19 cellular contexts compared by ENCODE assay signal in the genomic region with DNA sequence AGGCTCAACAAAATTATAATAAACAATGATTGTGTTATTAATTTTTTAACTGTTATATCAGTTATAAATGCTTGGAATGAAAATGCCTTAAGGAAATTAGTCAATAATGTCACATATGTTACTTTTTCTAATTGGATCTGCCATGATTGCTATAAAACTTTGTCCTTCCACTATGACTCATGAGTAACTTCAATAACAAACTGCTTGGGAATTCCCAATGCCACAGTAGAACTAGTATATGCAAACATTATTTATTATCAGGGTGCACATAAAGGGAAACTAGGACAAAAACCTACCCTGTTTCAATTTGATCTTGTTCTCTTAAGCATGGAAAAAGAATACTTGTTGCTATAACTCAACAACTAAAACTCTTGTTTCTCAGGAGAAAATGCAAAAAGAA. TPM values are rescaled to one million over a fixed set of nuclear protein-coding genes. Genes with fewer than 3 reads are reported as not detected.
DNase-seq lines count a peak whose midpoint lies in the region; ATAC-seq and TF ChIP-seq lines count a peak whose summit lies in the region.
"Had no signal": no experiment of that assay in that cellular context is flagged by ENCODE, and none has a peak within 500 bp of the region (broad histone marks: within the 10 kb centered on the region; RNA-seq: fewer than 3 reads in every experiment).

No MANE protein-coding gene starts in this region.

- dilution Hi-C loops in mammary epithelial cell (cut with HindIII; ENCODE audit: low sequenced_read_pairs), result no loop called here

- TF ChIP-seq CTCF in mammary epithelial cell (conservative IDR thresholded peaks at IDR 0.05 in 1 of 2, IDR thresholded peaks at IDR 0.05 in 1 of 2; ENCODE audit: extremely low read depth in 1 of 2, insufficient read depth in 1 of 2, low read depth in 1 of 2, low read length in 2 of 2) (no peak), foreskin keratinocyte (conservative IDR thresholded peaks at IDR 0.05) (no peak), brain microvascular endothelial cell (IDR thresholded peaks at IDR 0.05; ENCODE audit: low read depth, low read length, missing control alignments) (no peak)

- H3K4me3 ChIP-seq in mammary epithelial cell (replicated peaks in 1 of 3; ENCODE audit: insufficient read depth in 1 of 3, low read depth in 2 of 3, low read length in 3 of 3) (no peak overlapping the region), brain microvascular endothelial cell (ENCODE audit: low read depth, low read length) (no peak overlapping the region)

- no peaks in the 10 kb centered on the region for H4K20me1 ChIP-seq in mammary epithelial cell (ENCODE audit: insufficient read depth, low read length)

- H3K4me2 ChIP-seq in mammary epithelial cell (ENCODE audit: insufficient read depth, low read depth, low read length), result no peak overlapping the region

- no TSS peak for BruUV-seq in mammary epithelial cell (replicated peaks; lab: Mats Ljungman, UMichigan)

- no peaks in the 10 kb centered on the region for H3K36me3 ChIP-seq in mammary epithelial cell (ENCODE audit: insufficient read depth, low read length)
- H3K36me3 ChIP-seq in brain microvascular endothelial cell (replicated peaks), result no peaks in the 10 kb centered on the region

- peak; percentile 29 for ATAC-seq in foreskin keratinocyte

- H3K27ac ChIP-seq in mammary epithelial cell (ENCODE audit: insufficient read depth, low read depth, low read length) (no peak overlapping the region), foreskin keratinocyte (no peak overlapping the region), brain microvascular endothelial cell (no peak overlapping the region)

- CTCF ChIA-PET in mammary epithelial cell (lab: Charles Lee; ENCODE audit: low non-redundant PET), result no interaction called here

- in situ Hi-C loops in mammary epithelial cell (cut with MboI; ENCODE audit: low sequenced_read_pairs in 2 of 2) (no loop called here), brain microvascular endothelial cell (cut with HindIII; ENCODE audit: low pct_ligation_motif_present, low sequenced_read_pairs) (no loop called here)

- H3K4me1 ChIP-seq in mammary epithelial cell (ENCODE audit: insufficient read depth, low read length) (no peaks in the 10 kb centered on the region), foreskin keratinocyte (no peaks in the 10 kb centered on the region)

- H2AFZ ChIP-seq in mammary epithelial cell (ENCODE audit: low read depth, low read length), result no peak overlapping the region

- intact Hi-C loops in mammary epithelial cell (cut with micrococcal nuclease), result no loop called here

- H3K9ac ChIP-seq in mammary epithelial cell (ENCODE audit: insufficient read depth, low read length), result no peak overlapping the region

- H3K9me3 ChIP-seq in mammary epithelial cell (replicated peaks; ENCODE audit: insufficient read depth, low read length), result peaks cover 6% of the 10 kb centered on the region

- H3K27me3 ChIP-seq in mammary epithelial cell (ENCODE audit: insufficient read depth, low read length) (no peaks in the 10 kb centered on the region), foreskin keratinocyte (no peaks in the 10 kb centered on the region), brain microvascular endothelial cell (replicated peaks) (no peaks in the 10 kb centered on the region)

- DNase-seq in COLO829 (ENCODE audit: low spot score) (peak; percentile 50), HT-29 (ENCODE audit: low spot score) (peak; percentile 49), mammary epithelial cell (peak; percentile 55), foreskin keratinocyte (peak in 1 of 2 donors; percentile 12), NCI-H748 (lab: John Stamatoyannopoulos, UW; ENCODE audit: unreplicated experiment) (no peak), brain microvascular endothelial cell (no peak), OCI-M1 (lab: John Stamatoyannopoulos, UW) (no peak), activated gamma-delta T cell (lab: John Stamatoyannopoulos, UW) (no peak)
- DNase-seq: AML-193, DMS79, GF-D8, NCI-H1048, NCI-H146, NCI-H2107, NCI-H446, NCI-H774, SHP77 treated with DMSO at 0.1 percent for 48 hours had no signal

- H3K79me2 ChIP-seq in mammary epithelial cell (ENCODE audit: insufficient read depth, low read length), result no peaks in the 10 kb centered on the region

RNA-seq across cellular contexts. Expression of a gene that starts 59.1 kb away (rescaled TPM):
- not detected in 2 replicates for total RNA-seq in HT-29 (2014; rRNA removed; shearing (Covaris generic))
- not detected for total RNA-seq in mammary epithelial cell
- not detected for polyA plus RNA-seq in mammary epithelial cell
- polyA minus RNA-seq in mammary epithelial cell, result not detected
- total RNA-seq in foreskin keratinocyte, result not detected in 2 replicates
- not detected in 2 replicates for polyA plus RNA-seq in foreskin keratinocyte
- total RNA-seq: A673, H1 had no signal
- polyA plus RNA-seq: H1 had no signal

Comparison
In these comparisons a context has a peak if more than half of its experiments do, and no peak if none do; other contexts are left out.
1. DNase-seq: peak in COLO829 (single experiment), HT-29 (single experiment) and mammary epithelial cell (single experiment); none in NCI-H748 (single experiment), brain microvascular endothelial cell (single experiment), OCI-M1 (single experiment) and activated gamma-delta T cell (single experiment).